Comparison of ENCODE assay signal across 17 cellular contexts in genomic region chr17:64007838-64008282, GRCh38. TPM values are rescaled to one million over a fixed set of nuclear protein-coding genes. Genes with fewer than 3 reads are reported as not detected.
DNase-seq lines count a peak whose midpoint lies in the region; ATAC-seq and TF ChIP-seq lines count a peak whose summit lies in the region.
"Had no signal": no experiment of that assay in that cellular context is flagged by ENCODE, and none has a peak within 500 bp of the region (broad histone marks: within the 10 kb centered on the region; RNA-seq: fewer than 3 reads in every experiment).

No MANE protein-coding gene starts in this region.

- H3K18ac ChIP-seq in IMR-90 (ENCODE audit: low read depth, low read length) = no peak overlapping the region

- H3K36me3 Mint-ChIP-seq in nephron progenitor cell (ENCODE audit: low read depth) = no peaks in the 10 kb centered on the region
- H3K36me3 Mint-ChIP-seq: WTC11 had no signal

- intact Hi-C loops in IMR-90 (cut with micrococcal nuclease) (no loop called here), heart right ventricle (cut with DNase I) (no loop called here)

- in situ Hi-C loops in IMR-90 (cut with MboI; ENCODE audit: low sequenced_read_pairs) = no loop called here

- H3K4me3 Mint-ChIP-seq in nephron progenitor cell = no peak overlapping the region
- H3K4me3 Mint-ChIP-seq: stimulated activated naive CD8-positive, alpha-beta T cell treated with anti-CD3 and anti-CD28 coated beads, Interleukin-15, Interleukin-2, amounts not matched to agents 100 ng/mL and 50 ng/mL, for 24 hours; WTC11 had no signal

- peak overlapping the region in 10 of 11 experiments; percentile 23 to 86 (median 63); a peak in 18 of 22 replicates for H3K27ac ChIP-seq in BLaER1 treated with 17β-estradiol and CSF1 and Interleukin-3, amounts not matched to agents 10 nM and 100 nM
- H3K27ac ChIP-seq in IMR-90 (ENCODE audit: insufficient read depth, low read length) (no peak overlapping the region), heart right ventricle (peak overlapping the region; percentile 47 to 90 (median 74))
- H3K27ac ChIP-seq: SJCRH30 had no signal

- H4K8ac ChIP-seq in IMR-90 (ENCODE audit: low read depth in 2 of 2, low read length in 2 of 2) = no peak overlapping the region

- H3K9me3 Mint-ChIP-seq in nephron progenitor cell = peaks cover 7% of the 10 kb centered on the region
- H3K9me3 Mint-ChIP-seq: stimulated activated naive CD8-positive, alpha-beta T cell treated with anti-CD3 and anti-CD28 coated beads, Interleukin-15, Interleukin-2, amounts not matched to agents 100 ng/mL and 50 ng/mL, for 24 hours; WTC11 had no signal

- no peaks in the 10 kb centered on the region for H3K79me1 ChIP-seq in IMR-90 (ENCODE audit: low read depth in 1 of 2, low read length in 2 of 2)

- H3K4me1 ChIP-seq in BLaER1 treated with 17β-estradiol and CSF1 and Interleukin-3, amounts not matched to agents 10 nM and 100 nM = peaks cover 67 to 91% (median 86%) of the 10 kb centered on the region in 10 experiments
- H3K4me1 ChIP-seq in IMR-90 (ENCODE audit: control insufficient read depth, insufficient read depth, low read length) = no peaks in the 10 kb centered on the region; the same call in 1 of the 2 replicates
- peaks cover 2 to 66% (median 47%) of the 10 kb centered on the region in 9 donors for H3K4me1 ChIP-seq in heart right ventricle
- H3K4me1 ChIP-seq: Caco-2 had no signal

- no peak overlapping the region for H3K56ac ChIP-seq in IMR-90 (ENCODE audit: extremely low read depth, insufficient read depth, low read length)

- no CpG with 5 or more reads among the region's 5 CpGs for WGBS in IMR-90 (ENCODE audit: extremely low coverage in 2 of 2, insufficient read length in 1 of 2), 2 experiments
- 57 to 64% methylated on average over 5 of the region's 5 CpGs for WGBS in heart right ventricle, 2 donors

- H3K4me1 Mint-ChIP-seq in nephron progenitor cell = peaks cover 29% of the 10 kb centered on the region

- H4K91ac ChIP-seq in IMR-90 (ENCODE audit: insufficient read depth, low read depth, low read length) = no peak overlapping the region

- no peak overlapping the region for H4K5ac ChIP-seq in IMR-90 (ENCODE audit: low read depth, low read length)

- H3K4ac ChIP-seq in IMR-90 (ENCODE audit: low read depth, low read length) = no peak overlapping the region

- DNase-seq in IMR-90 (no peak), heart right ventricle (no peak), nephron progenitor cell (no peak), hypothalamus (lab: John Stamatoyannopoulos, UW) (no peak), NCI-H2107 treated with DMSO at 0.1 percent for 48 hours (lab: John Stamatoyannopoulos, UW; ENCODE audit: unreplicated experiment) (no peak), NCI-H345 treated with DMSO at 0.1 percent for 48 hours (lab: John Stamatoyannopoulos, UW; ENCODE audit: unreplicated experiment) (no peak)
- no peak for DNase-seq in stimulated activated CD4-positive, alpha-beta T cell treated with anti-CD3 and anti-CD28 coated beads, Interleukin-15, amount 100 ng/mL, for 24 hours
- DNase-seq: activated effector memory CD4-positive, alpha-beta T cell treated with anti-CD3 and anti-CD28 coated beads, Interleukin-2, amount 50 U/mL, for 16 hours; Karpas-422; SJCRH30; stimulated activated CD4-positive, alpha-beta T cell treated with anti-CD3 and anti-CD28 coated beads, Interleukin-2, amount 100 ng/mL, for 48 hours had no signal

- H3K4me3 ChIP-seq in BLaER1 treated with 17β-estradiol and CSF1 and Interleukin-3, amounts not matched to agents 10 nM and 100 nM = no peak overlapping the region
- H3K4me3 ChIP-seq in IMR-90 (ENCODE audit: insufficient read depth, low read depth, low read length) (no peak overlapping the region), heart right ventricle (no peak overlapping the region)
- H3K4me3 ChIP-seq: SJCRH30 had no signal

- peaks cover 0 to 57% (median 8%) of the 10 kb centered on the region in 11 experiments; a peak in 8 of 22 replicates for H4K20me1 ChIP-seq in BLaER1 treated with 17β-estradiol and CSF1 and Interleukin-3, amounts not matched to agents 10 nM and 100 nM
- no peaks in the 10 kb centered on the region for H4K20me1 ChIP-seq in IMR-90 (ENCODE audit: insufficient read depth, low read length)

- TF ChIP-seq RAD21 in IMR-90 (IDR thresholded peaks at IDR 0.05; ENCODE audit: low read length) = no peak

- H2BK5ac ChIP-seq in IMR-90 (ENCODE audit: low read depth, low read length, poor library complexity, severe bottlenecking) = no peak overlapping the region

- H3K14ac ChIP-seq in IMR-90 (replicated peaks; ENCODE audit: low read depth, low read length) = no peak overlapping the region

- no peak for TF ChIP-seq POLR2A in IMR-90 (IDR thresholded peaks at IDR 0.05; ENCODE audit: low read depth, low read length)

- peak overlapping the region; percentile 78 for H3K27ac Mint-ChIP-seq in nephron progenitor cell
- H3K27ac Mint-ChIP-seq: stimulated activated naive CD8-positive, alpha-beta T cell treated with anti-CD3 and anti-CD28 coated beads, Interleukin-15, Interleukin-2, amounts not matched to agents 100 ng/mL and 50 ng/mL, for 24 hours; WTC11 had no signal

- H2AFZ ChIP-seq in IMR-90 (replicated peaks; ENCODE audit: low read length, poor library complexity) = peak overlapping the region; percentile 73

- CTCF ChIA-PET in IMR-90 (lab: Yijun Ruan, JAX) = no interaction called here

- H3K27me3 Mint-ChIP-seq in nephron progenitor cell (ENCODE audit: low read depth, poor library complexity) = peaks cover 34% of the 10 kb centered on the region
- H3K27me3 Mint-ChIP-seq: stimulated activated naive CD8-positive, alpha-beta T cell treated with anti-CD3 and anti-CD28 coated beads, Interleukin-15, Interleukin-2, amounts not matched to agents 100 ng/mL and 50 ng/mL, for 24 hours had no signal

- no peak overlapping the region for H3K23ac ChIP-seq in IMR-90 (ENCODE audit: low read depth, low read length)

- H2BK20ac ChIP-seq in IMR-90 (ENCODE audit: low read depth, low read length) = no peak overlapping the region

- no peak overlapping the region for H2AK9ac ChIP-seq in IMR-90 (replicated peaks; ENCODE audit: low read depth, low read length, poor library complexity)

- no peak for ATAC-seq in IMR-90 (ENCODE audit: low read depth)
- ATAC-seq in heart right ventricle = peak; percentile 14 to 63 (median 41)
- ATAC-seq: WTC11 had no signal

- H2AK5ac ChIP-seq in IMR-90 (ENCODE audit: low read depth, low read length) = no peak overlapping the region

- no peaks in the 10 kb centered on the region for H3K27me3 ChIP-seq in BLaER1 treated with 17β-estradiol and CSF1 and Interleukin-3, amounts not matched to agents 10 nM and 100 nM
- H3K27me3 ChIP-seq in IMR-90 (ENCODE audit: control insufficient read depth, insufficient read depth, low read length) (peaks cover 16% of the 10 kb centered on the region), heart right ventricle (peaks cover 0 to 5% (median 0%) of the 10 kb centered on the region in 7 donors)
- H3K27me3 ChIP-seq: SJCRH30 had no signal

- TF ChIP-seq CTCF in IMR-90 (conservative IDR thresholded peaks at IDR 0.05; ENCODE audit: low read depth, low read length) = no peak
- no peak for TF ChIP-seq CTCF in heart right ventricle (IDR thresholded peaks at IDR 0.05)
- no peak for TF ChIP-seq CTCF in nephron progenitor cell (IDR thresholded peaks at IDR 0.05)

- H3K9me1 ChIP-seq in IMR-90 (ENCODE audit: insufficient read depth, low read length) = peaks cover 4% of the 10 kb centered on the region; the same call in 1 of the 2 replicates

- peaks cover 0 to 66% (median 39%) of the 10 kb centered on the region in 11 experiments; a peak in 20 of 22 replicates for H3K36me3 ChIP-seq in BLaER1 treated with 17β-estradiol and CSF1 and Interleukin-3, amounts not matched to agents 10 nM and 100 nM
- H3K36me3 ChIP-seq in IMR-90 (ENCODE audit: control insufficient read depth, insufficient read depth, low read length) (no peaks in the 10 kb centered on the region), heart right ventricle (peaks cover 0 to 37% (median 0%) of the 10 kb centered on the region in 9 donors)
- H3K36me3 ChIP-seq: SJCRH30 had no signal

- peaks cover 0 to 1% (median under 1%) of the 10 kb centered on the region in 11 experiments; a peak in 3 of 22 replicates for H3K9me3 ChIP-seq in BLaER1 treated with 17β-estradiol and CSF1 and Interleukin-3, amounts not matched to agents 10 nM and 100 nM (replicated peaks in 1 of 11)
- H3K9me3 ChIP-seq in IMR-90 (ENCODE audit: control insufficient read depth, insufficient read depth, low read length) (no peaks in the 10 kb centered on the region), heart right ventricle (no peaks in the 10 kb centered on the region)
- H3K9me3 ChIP-seq: SJCRH30 had no signal

- peak overlapping the region in 9 of 11 experiments; percentile 9 to 73 (median 35); a peak in 10 of 22 replicates for H3K9ac ChIP-seq in BLaER1 treated with 17β-estradiol and CSF1 and Interleukin-3, amounts not matched to agents 10 nM and 100 nM
- no peak overlapping the region for H3K9ac ChIP-seq in IMR-90 (ENCODE audit: low read depth, low read length)

- H3K4me2 ChIP-seq in BLaER1 treated with 17β-estradiol and CSF1 and Interleukin-3, amounts not matched to agents 10 nM and 100 nM = peak overlapping the region; percentile 75 to 94 (median 88)
- H3K4me2 ChIP-seq in IMR-90 (ENCODE audit: low read depth, low read length) = no peak overlapping the region

- POLR2A ChIA-PET in IMR-90 (lab: Charles Lee; ENCODE audit: unreplicated experiment) = no interaction called here

- H2BK15ac ChIP-seq in IMR-90 (ENCODE audit: low read depth, low read length) = no peak overlapping the region

- no TSS peak for BruUV-seq in IMR-90 (replicated peaks; lab: Mats Ljungman, UMichigan)

- dilution Hi-C loops in IMR-90 (cut with HindIII; ENCODE audit: low sequenced_read_pairs, unreplicated experiment) = no loop called here

- no peak overlapping the region for H2BK120ac ChIP-seq in IMR-90 (ENCODE audit: low read depth, low read length)

RNA-seq across cellular contexts. Expression of gene PRR29, which starts 9.7 kb away (rescaled TPM):
- total RNA-seq in IMR-90 (2012; rRNA removed) (under 0.01 TPM in 1 of 2 replicates, not detected in the other), heart right ventricle (under 1 TPM in 6 of 10 donors, not detected in 4; 0.21 to 0.44 (median 0.29) TPM)
- polyA plus RNA-seq in IMR-90 (2012; rRNA removed) (0.11 and 0.17 TPM in 2 replicates), heart right ventricle (under 1 TPM; 0.29 to 0.66 TPM)
- 0.37 and 1.6 TPM in 2 replicates for polyA plus RNA-seq in IMR-90 (2012; cell fraction: cytosol; rRNA removed)
- 1.4 and 1.5 TPM in 2 replicates for polyA plus RNA-seq in IMR-90 (2012; cell fraction: nucleus; rRNA removed; ENCODE audit: low replicate concordance)
- total RNA-seq: Caco-2 had no signal

RNA-seq across cellular contexts. Expression of gene ICAM2, which starts 12.6 kb away (rescaled TPM):
- total RNA-seq in IMR-90 (2012; rRNA removed) (0.28 TPM in 1 of 2 replicates, not detected in the other), heart right ventricle (10 to 100 TPM; 25.2 to 70.2 (median 32.4) TPM)
- polyA plus RNA-seq in IMR-90 (2012; rRNA removed) (0.12 and 0.17 TPM in 2 replicates), heart right ventricle (100 to 1,000 TPM in 1 of 2 donors, 10 to 100 TPM in 1; 83.9 to 117 TPM)
- 0.38 and 0.51 TPM in 2 replicates for polyA plus RNA-seq in IMR-90 (2012; cell fraction: cytosol; rRNA removed)
- 0.08 and 0.14 TPM in 2 replicates for polyA plus RNA-seq in IMR-90 (2012; cell fraction: nucleus; rRNA removed; ENCODE audit: low replicate concordance)

RNA-seq across cellular contexts. Expression of gene SCN4A, which starts 35.1 kb away (rescaled TPM):
- not detected in 2 replicates for total RNA-seq in IMR-90 (2012; rRNA removed)
- polyA plus RNA-seq in IMR-90 (2012; rRNA removed) = not detected in 2 replicates
- polyA plus RNA-seq in IMR-90 (2012; cell fraction: cytosol; rRNA removed) = under 0.01 TPM in 1 of 2 replicates, not detected in the other
- 0.01 and 0.07 TPM in 2 replicates for polyA plus RNA-seq in IMR-90 (2012; cell fraction: nucleus; rRNA removed; ENCODE audit: low replicate concordance)
- 1 to 10 TPM in 1 of 10 donors, under 1 TPM in 9; 0.19 to 2.4 (median 0.53) TPM for total RNA-seq in heart right ventricle
- polyA plus RNA-seq in heart right ventricle = 1 to 10 TPM in 1 of 2 donors, under 1 TPM in 1; 0.33 to 2.9 TPM
- total RNA-seq: Caco-2, fibroblast of villous mesenchyme had no signal
- polyA plus RNA-seq: keratinocyte had no signal

Comparison
In these comparisons a context has a peak if more than half of its experiments do, and no peak if none do; other contexts are left out.
1. RNA of gene ICAM2, which starts 12.6 kb away (total RNA-seq): 25.2 to 70.2 TPM in heart right ventricle; 0.28 TPM in IMR-90; every median in the first group is over 10 times any median in the second.